ENCODE assay signal across 8 cellular contexts in genomic region chr12:126772171-126772864, GRCh38.
DNase-seq lines count a peak whose midpoint lies in the region; ATAC-seq and TF ChIP-seq lines count a peak whose summit lies in the region.

No MANE protein-coding gene starts in this region.

- no peaks in the 10 kb centered on the region for H3K36me3 ChIP-seq in DOHH2 (ENCODE audit: control insufficient read depth, low read length)
- no peaks in the 10 kb centered on the region for H3K36me3 ChIP-seq in Caco-2 (ENCODE audit: control insufficient read depth, insufficient read depth, low read length)

- no peaks in the 10 kb centered on the region for H4K20me1 ChIP-seq in DOHH2 (ENCODE audit: control insufficient read depth, insufficient read depth, low read depth, low read length)

- H3K27ac ChIP-seq in DOHH2 (ENCODE audit: low read depth, low read length), result no peak overlapping the region

- ATAC-seq in GM21447 (IDR thresholded peaks at IDR 0.05; ENCODE audit: unreplicated experiment), result peak; percentile 81

- intact Hi-C loops in activated CD4-positive, alpha-beta memory T cell treated with anti-CD3 and anti-CD28 coated beads for 36 hours (cut with micrococcal nuclease), result loop anchor here (1.0 to 10.0 kb wide), 7 partner anchors 11 to 1998 kb away; no protein-coding TSS in a partner anchor
- intact Hi-C loops in Caco-2 (cut with micrococcal nuclease; ENCODE audit: unreplicated experiment), result no loop called here

- H3K4me3 ChIP-seq in DOHH2 (ENCODE audit: low read length) (peak overlapping the region; percentile 44), Caco-2 (ENCODE audit: low read depth, low read length) (no peak overlapping the region)

- POLR2A ChIA-PET in activated CD4-positive, alpha-beta memory T cell treated with anti-CD3 and anti-CD28 coated beads for 36 hours (lab: Charles Lee), result interaction anchor here (1.2 to 1.5 kb wide), 3 partner anchors 9 to 64 kb away, joined by 3 to 7 read pairs (median 7); no protein-coding TSS in a partner anchor
- POLR2A ChIA-PET in Caco-2 (lab: Charles Lee), result no interaction called here

- H3K9me3 ChIP-seq in DOHH2 (ENCODE audit: control insufficient read depth, insufficient read depth, low read length) (peaks cover 5% of the 10 kb centered on the region; the same call in 1 of the 2 replicates), Caco-2 (peaks cover 3% of the 10 kb centered on the region; the same call in 1 of the 2 replicates)

- peaks cover 33% of the 10 kb centered on the region for H3K36me3 Mint-ChIP-seq in activated CD4-positive, alpha-beta memory T cell treated with anti-CD3 and anti-CD28 coated beads for 36 hours
- H3K36me3 Mint-ChIP-seq in Caco-2 (ENCODE audit: insufficient read depth, unreplicated experiment), result no peaks in the 10 kb centered on the region

- CTCF ChIA-PET in activated CD4-positive, alpha-beta memory T cell treated with anti-CD3 and anti-CD28 coated beads for 36 hours (lab: Charles Lee), result interaction anchor here (0.8 to 1.0 kb wide), 2 partner anchors 12 to 25 kb away, joined by 5 read pairs; no protein-coding TSS in a partner anchor
- CTCF ChIA-PET in Caco-2 (lab: Charles Lee), result no interaction called here

- peaks cover 28% of the 10 kb centered on the region for H3K4me1 Mint-ChIP-seq in activated CD4-positive, alpha-beta memory T cell treated with anti-CD3 and anti-CD28 coated beads for 36 hours (ENCODE audit: low read depth)
- H3K4me1 Mint-ChIP-seq in Caco-2 (ENCODE audit: low read depth, unreplicated experiment), result no peaks in the 10 kb centered on the region

- peak overlapping the region; percentile 84 for H3K4me3 Mint-ChIP-seq in activated CD4-positive, alpha-beta memory T cell treated with anti-CD3 and anti-CD28 coated beads for 36 hours
- no peak overlapping the region for H3K4me3 Mint-ChIP-seq in Caco-2 (ENCODE audit: unreplicated experiment)

- no peaks in the 10 kb centered on the region for H3K27me3 Mint-ChIP-seq in activated CD4-positive, alpha-beta memory T cell treated with anti-CD3 and anti-CD28 coated beads for 36 hours
- H3K27me3 Mint-ChIP-seq in Caco-2 (ENCODE audit: insufficient read depth, unreplicated experiment), result no peaks in the 10 kb centered on the region

- DNase-seq in HS-27A (ENCODE audit: low read depth) (peak; percentile 17), left kidney (ENCODE audit: low read depth, low spot score) (peak; percentile 6), NCI-H524 treated with DMSO at 0.1 percent for 48 hours (lab: John Stamatoyannopoulos, UW) (no peak), C1 segment of cervical spinal cord (lab: John Stamatoyannopoulos, UW) (no peak), Caco-2 (no peak)
- peak; percentile 67 for DNase-seq in activated CD4-positive, alpha-beta memory T cell treated with anti-CD3 and anti-CD28 coated beads for 36 hours

- TF ChIP-seq CTCF in DOHH2 (IDR thresholded peaks at IDR 0.05; ENCODE audit: low read depth, low read length, poor library complexity, severe bottlenecking) (no peak), Caco-2 (IDR thresholded peaks at IDR 0.05; ENCODE audit: insufficient read depth in 1 of 2, low read depth in 1 of 2, low read length in 1 of 2, severe bottlenecking in 1 of 2, unreplicated experiment in 1 of 2) (no peak)

- H3K9me3 Mint-ChIP-seq in activated CD4-positive, alpha-beta memory T cell treated with anti-CD3 and anti-CD28 coated beads for 36 hours, result peaks cover 39% of the 10 kb centered on the region
- peaks cover 23% of the 10 kb centered on the region for H3K9me3 Mint-ChIP-seq in Caco-2 (ENCODE audit: unreplicated experiment)

- no peaks in the 10 kb centered on the region for H3K9me2 ChIP-seq in DOHH2 (replicated peaks; ENCODE audit: control insufficient read depth, low read length)

- H3K79me2 ChIP-seq in DOHH2 (ENCODE audit: control insufficient read depth, low read length), result no peaks in the 10 kb centered on the region

- no TSS peak for BruUV-seq in Caco-2 (replicated peaks; lab: Mats Ljungman, UMichigan)

- H3K4me1 ChIP-seq in DOHH2 (ENCODE audit: control insufficient read depth, low read length) (0 out of 2 replicates have a peak, but pooled peaks cover 5% of the 10 kb centered on the region), Caco-2 (no peaks in the 10 kb centered on the region)

- no peaks in the 10 kb centered on the region for H3F3A ChIP-seq in DOHH2 (ENCODE audit: control insufficient read depth, insufficient read depth)

- H3K27me3 ChIP-seq in DOHH2 (ENCODE audit: control insufficient read depth, low read length) (no peaks in the 10 kb centered on the region), Caco-2 (replicated peaks; ENCODE audit: control insufficient read depth, insufficient read depth, low read length) (no peaks in the 10 kb centered on the region)

- H3K4me2 ChIP-seq in DOHH2 (ENCODE audit: low read length), result peak overlapping the region; percentile 52

- peak overlapping the region; percentile 93 for H3K27ac Mint-ChIP-seq in activated CD4-positive, alpha-beta memory T cell treated with anti-CD3 and anti-CD28 coated beads for 36 hours
- H3K27ac Mint-ChIP-seq in Caco-2 (ENCODE audit: unreplicated experiment), result no peak overlapping the region

Comparison
In these comparisons a context has a peak if more than half of its experiments do, and no peak if none do; other contexts are left out.
1. DNase-seq: peak in HS-27A (single experiment), activated CD4-positive, alpha-beta memory T cell treated with anti-CD3 and anti-CD28 coated beads for 36 hours (single experiment) and left kidney (single experiment); none in NCI-H524 treated with DMSO at 0.1 percent for 48 hours (single experiment), C1 segment of cervical spinal cord (0 of 14) and Caco-2 (0 of 2).